ENCODE assay signal across 11 cellular contexts in the genomic region with DNA sequence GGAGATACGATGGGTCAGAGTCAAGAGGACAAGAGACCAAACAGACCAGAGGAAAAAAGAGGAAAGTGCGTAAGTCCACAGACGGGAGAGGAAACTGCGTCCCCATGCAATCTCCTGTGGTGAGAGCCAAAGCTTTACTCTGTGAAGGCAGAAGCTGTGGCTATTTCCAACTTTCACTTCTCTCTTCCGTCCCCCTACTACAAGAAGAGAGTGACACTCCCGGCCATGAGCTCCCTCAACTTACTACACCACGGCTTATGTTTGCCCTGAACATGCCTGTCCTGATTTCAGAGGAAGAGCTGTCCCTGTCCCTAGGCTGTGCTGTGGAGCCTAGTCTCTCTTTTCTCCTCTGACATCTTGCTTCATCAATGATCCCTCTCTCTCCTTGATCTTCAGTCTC. TPM values are rescaled to one million over a fixed set of nuclear protein-coding genes. Genes with fewer than 3 reads are reported as not detected.
DNase-seq lines count a peak whose midpoint lies in the region; ATAC-seq and TF ChIP-seq lines count a peak whose summit lies in the region.
"Had no signal": no experiment of that assay in that cellular context is flagged by ENCODE, and none has a peak within 500 bp of the region (broad histone marks: within the 10 kb centered on the region; RNA-seq: fewer than 3 reads in every experiment).

No MANE protein-coding gene starts in this region.

- no peaks in the 10 kb centered on the region for H3K27me3 ChIP-seq in transverse colon
- H3K27me3 ChIP-seq in uterus, result no peaks in the 10 kb centered on the region

- ATAC-seq in HG03175 (IDR thresholded peaks at IDR 0.05; ENCODE audit: unreplicated experiment), result peak; percentile 85
- ATAC-seq: esophagus mucosa had no signal

- WGBS in transverse colon (ENCODE audit: low coverage in 1 of 2), 2 donors, result 66 to 77% methylated on average over 5 to 7 of the region's 7 CpGs

- peak; percentile 32 for DNase-seq in GM20000 (ENCODE audit: low spot score)
- peak in 13 of 61 donors; percentile 7 to 30 (median 14) for DNase-seq in caudate nucleus (lab: John Stamatoyannopoulos, UW)
- peak; percentile 21 for DNase-seq in transverse colon
- no peak for DNase-seq in G401 (ENCODE audit: low spot score)
- no peak for DNase-seq in uterus
- DNase-seq in NCI-H2029 treated with DMSO at 0.1 percent for 48 hours (lab: John Stamatoyannopoulos, UW), result no peak
- DNase-seq: mesenchymal stem cell; NCI-H82; stimulated activated CD4-positive, alpha-beta T cell treated with anti-CD3 and anti-CD28 coated beads, Interleukin-2, amount 100 ng/mL, for 24 hours had no signal

- TF ChIP-seq EP300 in transverse colon (IDR thresholded peaks at IDR 0.05; ENCODE audit: low read depth), result no peak

- intact Hi-C loops in transverse colon (cut with DNase I; ENCODE audit: low total_unique reads), result no loop called here
- intact Hi-C loops in uterus (cut with DNase I; ENCODE audit: low total_unique reads), result no loop called here

- TF ChIP-seq CTCF in GM20000 (IDR thresholded peaks at IDR 0.05; ENCODE audit: extremely low read depth, missing control alignments), result no peak
- TF ChIP-seq CTCF in transverse colon (IDR thresholded peaks at IDR 0.05), result no peak
- TF ChIP-seq CTCF in uterus (IDR thresholded peaks at IDR 0.05), result no peak

- H3K9me3 ChIP-seq in transverse colon (no peaks in the 10 kb centered on the region), uterus (no peaks in the 10 kb centered on the region)

- TF ChIP-seq POLR2A in transverse colon (IDR thresholded peaks at IDR 0.05), result no peak
- TF ChIP-seq POLR2A in uterus (IDR thresholded peaks at IDR 0.05), result no peak

- H3K4me1 ChIP-seq in transverse colon, result no peaks in the 10 kb centered on the region
- H3K4me1 ChIP-seq in uterus, result no peaks in the 10 kb centered on the region

- in situ Hi-C loops in transverse colon (cut with MboI; ENCODE audit: low pct_ligation_motif_present in 1 of 4, low pct_unique_long_range_greater_than_20kb in 1 of 4, low sequenced_read_pairs in 3 of 4) (no loop called here), G401 (cut with HindIII; ENCODE audit: low sequenced_read_pairs) (no loop called here)

- peak overlapping the region; percentile 11 for H3K27ac ChIP-seq in caudate nucleus (ENCODE audit: low read depth, low read length)
- no peak overlapping the region for H3K27ac ChIP-seq in transverse colon
- no peak overlapping the region for H3K27ac ChIP-seq in uterus

- no peaks in the 10 kb centered on the region for H3K36me3 ChIP-seq in transverse colon
- H3K36me3 ChIP-seq in uterus, result no peaks in the 10 kb centered on the region

- H3K4me3 ChIP-seq in transverse colon (no peak overlapping the region), uterus (no peak overlapping the region)

RNA-seq across cellular contexts. Expression of gene SSR1, which starts 11.5 kb away (rescaled TPM):
- total RNA-seq in transverse colon, result 10 to 100 TPM; 12.7 to 68.9 (median 50.3) TPM
- total RNA-seq in G401 (2014; rRNA removed; shearing (Covaris generic)), result 99.9 and 173 TPM in 2 replicates
- total RNA-seq in uterus, result 100 to 1,000 TPM in 3 of 4 donors, 10 to 100 TPM in 1; 77.4 to 138 (median 126) TPM

Comparison
In these comparisons a context has a peak if more than half of its experiments do, and no peak if none do; other contexts are left out.
1. DNase-seq: peak in GM20000 (single experiment) and transverse colon (single experiment); none in G401 (single experiment), uterus (0 of 2) and NCI-H2029 treated with DMSO at 0.1 percent for 48 hours (single experiment).